In the genomic region with DNA sequence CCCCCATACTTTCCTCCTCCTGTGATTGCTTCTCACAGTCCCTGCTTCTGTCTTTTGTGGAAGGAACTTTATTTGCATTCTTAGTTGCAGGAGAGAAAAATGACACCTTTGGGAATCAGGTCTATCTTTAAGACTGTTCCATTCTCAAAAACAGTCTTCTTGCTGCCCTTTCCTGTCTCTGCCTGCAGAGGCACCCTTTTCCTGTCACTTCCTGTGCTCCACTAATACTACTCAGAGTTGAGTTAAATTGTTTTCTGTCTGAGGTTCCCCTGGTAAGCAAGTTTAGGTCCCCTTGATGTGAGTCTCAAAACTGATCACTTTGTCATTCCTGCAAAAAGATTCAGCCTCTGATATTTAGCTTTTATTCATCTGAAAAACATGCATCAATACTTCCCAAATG, we compare ENCODE assay signal across 9 cellular contexts.
DNase-seq lines count a peak whose midpoint lies in the region; ATAC-seq and TF ChIP-seq lines count a peak whose summit lies in the region.
"Had no signal": no experiment of that assay in that cellular context is flagged by ENCODE, and none has a peak within 500 bp of the region (broad histone marks: within the 10 kb centered on the region; RNA-seq: fewer than 3 reads in every experiment).

No MANE protein-coding gene starts in this region.

- H3K4me3 Mint-ChIP-seq in activated CD4-positive, alpha-beta memory T cell treated with anti-CD3 and anti-CD28 coated beads for 36 hours: no peak overlapping the region

- intact Hi-C loops in activated CD4-positive, alpha-beta memory T cell treated with anti-CD3 and anti-CD28 coated beads for 36 hours (cut with micrococcal nuclease): no loop called here

- no peaks in the 10 kb centered on the region for H3K36me3 Mint-ChIP-seq in activated CD4-positive, alpha-beta memory T cell treated with anti-CD3 and anti-CD28 coated beads for 36 hours

- peak; percentile 76 for TF ChIP-seq CTCF in epithelial cell of esophagus (IDR thresholded peaks at IDR 0.05; ENCODE audit: insufficient read depth, low read depth, low read length, missing control alignments)

- no peaks in the 10 kb centered on the region for H3K9me3 Mint-ChIP-seq in activated CD4-positive, alpha-beta memory T cell treated with anti-CD3 and anti-CD28 coated beads for 36 hours

- no peaks in the 10 kb centered on the region for H3K27me3 Mint-ChIP-seq in activated CD4-positive, alpha-beta memory T cell treated with anti-CD3 and anti-CD28 coated beads for 36 hours

- CTCF ChIA-PET in activated CD4-positive, alpha-beta memory T cell treated with anti-CD3 and anti-CD28 coated beads for 36 hours (lab: Charles Lee): no interaction called here

- no peaks in the 10 kb centered on the region for H3K4me1 Mint-ChIP-seq in activated CD4-positive, alpha-beta memory T cell treated with anti-CD3 and anti-CD28 coated beads for 36 hours (ENCODE audit: low read depth)

- ATAC-seq in GM18909 (IDR thresholded peaks at IDR 0.05; ENCODE audit: poor library complexity, unreplicated experiment) (peak; percentile 81), HG03469 (IDR thresholded peaks at IDR 0.05; ENCODE audit: unreplicated experiment) (peak; percentile 83), GM19452 (IDR thresholded peaks at IDR 0.05; ENCODE audit: unreplicated experiment) (no peak)

- POLR2A ChIA-PET in activated CD4-positive, alpha-beta memory T cell treated with anti-CD3 and anti-CD28 coated beads for 36 hours (lab: Charles Lee): no interaction called here

- peak; percentile 1 for DNase-seq in COLO829 (ENCODE audit: low spot score)
- peak; percentile 22 for DNase-seq in epithelial cell of esophagus (ENCODE audit: low read depth)
- DNase-seq in MV-4-11 (lab: John Stamatoyannopoulos, UW): no peak
- DNase-seq in activated CD4-positive, alpha-beta memory T cell treated with anti-CD3 and anti-CD28 coated beads for 36 hours: no peak
- DNase-seq in kidney glomerular epithelial cell (lab: John Stamatoyannopoulos, UW): no peak
- DNase-seq: NK-92 treated with Interleukin-12 subunit alpha and Interleukin-12 subunit beta, amount 100 ng/mL, for 24 hours had no signal

- H3K27ac Mint-ChIP-seq in activated CD4-positive, alpha-beta memory T cell treated with anti-CD3 and anti-CD28 coated beads for 36 hours: no peak overlapping the region

- no peak overlapping the region for H3K4me3 ChIP-seq in epithelial cell of esophagus (ENCODE audit: low read length)

Comparison
In these comparisons a context has a peak if more than half of its experiments do, and no peak if none do; other contexts are left out.
1. DNase-seq: peak in COLO829 (single experiment) and epithelial cell of esophagus (single experiment); none in MV-4-11 (single experiment), activated CD4-positive, alpha-beta memory T cell treated with anti-CD3 and anti-CD28 coated beads for 36 hours (single experiment) and kidney glomerular epithelial cell (single experiment).